Comparison of ENCODE assay signal across 8 cellular contexts in genomic region chr20:36493801-36494114, GRCh38. TPM values are rescaled to one million over a fixed set of nuclear protein-coding genes. Genes with fewer than 3 reads are reported as not detected.
DNase-seq lines count a peak whose midpoint lies in the region; TF ChIP-seq lines count a peak whose summit lies in the region.

No MANE protein-coding gene starts in this region.

- H3K4me3 ChIP-seq in ascending aorta (peak overlapping the region in 1 of 2 donors; percentile 15), skeletal muscle satellite cell (ENCODE audit: low read length) (no peak overlapping the region)

- intact Hi-C loops in ascending aorta (cut with DNase I): loop anchor here (2.0 kb wide), 1 partner anchor 31 kb away; no protein-coding TSS in a partner anchor

- H3K9ac ChIP-seq in skeletal muscle satellite cell (ENCODE audit: low read depth, low read length): no peak overlapping the region

- no peaks in the 10 kb centered on the region for H3K9me3 ChIP-seq in ascending aorta
- no peaks in the 10 kb centered on the region for H3K9me3 ChIP-seq in skeletal muscle satellite cell (replicated peaks; ENCODE audit: low read length)

- H3K4me1 ChIP-seq in ascending aorta: peaks cover 32 to 63% of the 10 kb centered on the region in 2 donors
- H3K4me1 ChIP-seq in skeletal muscle satellite cell (ENCODE audit: control insufficient read depth, insufficient read depth, low read length): peaks cover 36% of the 10 kb centered on the region

- DNase-seq in G401 (ENCODE audit: low spot score) (peak; percentile 66), ascending aorta (ENCODE audit: low spot score in 2 of 2) (peak in 1 of 2 donors; percentile 82), hepatic stellate cell (ENCODE audit: low spot score) (peak; percentile 73), UCSD-AML1 (lab: John Stamatoyannopoulos, UW; ENCODE audit: unreplicated experiment) (no peak), hippocampal formation (lab: John Stamatoyannopoulos, UW) (no peak), activated gamma-delta T cell (lab: John Stamatoyannopoulos, UW) (no peak), SHP77 treated with DMSO at 0.1 percent for 48 hours (lab: John Stamatoyannopoulos, UW) (no peak)

- in situ Hi-C loops in G401 (cut with HindIII; ENCODE audit: low sequenced_read_pairs): no loop called here

- peak overlapping the region; percentile 38 for H3K4me2 ChIP-seq in skeletal muscle satellite cell (ENCODE audit: low read length)

- H3K36me3 ChIP-seq in ascending aorta (peaks cover 25 to 34% of the 10 kb centered on the region in 2 donors), skeletal muscle satellite cell (ENCODE audit: insufficient read depth, low read length) (peaks cover 47% of the 10 kb centered on the region)

- H3K27ac ChIP-seq in ascending aorta: peak overlapping the region; percentile 64 to 83

- H3K27me3 ChIP-seq in ascending aorta (no peaks in the 10 kb centered on the region), skeletal muscle satellite cell (ENCODE audit: control insufficient read depth, insufficient read depth, low read length) (no peaks in the 10 kb centered on the region)

- TF ChIP-seq CTCF in ascending aorta (IDR thresholded peaks at IDR 0.05): no peak

RNA-seq across cellular contexts. Expression of gene MYL9, which starts 47.6 kb away (rescaled TPM):
- 28.2 and 41.4 TPM in 2 replicates for total RNA-seq in G401 (2014; rRNA removed; shearing (Covaris generic))
- total RNA-seq in ascending aorta: 717 TPM
- 14.4 and 44.6 TPM in 2 replicates for total RNA-seq in skeletal muscle satellite cell (2012; rRNA removed)

Comparison
In these comparisons a context has a peak if more than half of its experiments do, and no peak if none do; other contexts are left out.
1. DNase-seq: peak in G401 (single experiment) and hepatic stellate cell (single experiment); none in UCSD-AML1 (single experiment), hippocampal formation (0 of 2), activated gamma-delta T cell (single experiment) and SHP77 treated with DMSO at 0.1 percent for 48 hours (single experiment).
2. RNA of gene MYL9, which starts 47.6 kb away (total RNA-seq): 717 TPM in ascending aorta (single experiment); 28.2 to 41.4 TPM in G401; every median in the first group is over 10 times any median in the second.